8 cellular contexts compared by ENCODE assay signal in the genomic region with DNA sequence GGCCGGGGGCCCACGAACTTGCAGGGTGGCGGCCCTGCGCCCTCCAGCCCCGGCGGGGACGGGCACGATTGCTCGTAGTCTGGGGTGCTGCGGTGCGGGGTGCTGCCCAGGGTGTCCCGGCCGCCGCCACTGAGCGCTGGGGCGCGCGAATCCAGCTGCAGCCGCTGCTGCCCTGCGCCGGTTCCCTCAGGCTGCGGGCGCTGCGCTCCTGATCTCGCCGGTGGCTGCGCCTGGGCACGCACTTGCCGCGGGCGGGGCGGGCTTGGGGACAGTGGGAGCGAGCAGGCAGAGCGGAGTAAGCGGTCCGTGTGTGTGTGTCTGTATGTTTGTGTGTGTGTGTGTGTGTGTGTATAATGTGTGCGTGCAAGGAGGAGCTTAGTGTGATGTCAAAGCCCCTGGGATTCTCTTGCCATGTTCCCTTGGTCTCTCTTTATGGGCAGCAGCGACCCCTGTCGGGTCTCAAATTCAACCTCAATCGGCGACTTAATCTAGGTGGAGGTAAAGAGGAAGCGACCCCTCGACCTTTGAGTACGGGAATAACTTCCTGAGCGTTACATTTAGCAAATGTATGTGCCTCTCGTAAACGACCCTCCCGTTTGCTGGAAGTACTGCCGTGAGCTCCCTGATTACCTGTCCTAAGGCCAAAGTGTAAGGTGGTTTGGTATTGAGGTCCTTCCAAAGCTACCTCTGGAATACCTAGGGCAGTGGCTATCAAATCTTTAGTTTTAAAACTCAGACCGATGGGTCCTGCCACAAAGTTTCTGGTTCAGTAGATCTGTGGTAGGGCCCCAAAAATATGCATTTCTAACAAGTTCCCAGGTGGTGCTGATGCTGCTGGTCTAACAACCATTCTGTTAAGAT. TPM values are rescaled to one million over a fixed set of nuclear protein-coding genes. Genes with fewer than 3 reads are reported as not detected.
A peak's percentile ranks its signal among the peaks of the same experiment; 100 is the strongest.
DNase-seq lines count a peak whose midpoint lies in the region; ATAC-seq, FAIRE-seq and TF ChIP-seq lines count a peak whose summit lies in the region.

A gene (minus strand): TSS at position 324 of the 861 bp plus-strand sequence.

- H3K23ac ChIP-seq in H1 (ENCODE audit: insufficient read length), result no peak within 1 kb of the TSS

- H2BK120ac ChIP-seq in H1 (replicated peaks; ENCODE audit: low read depth, low read length), result no peak within 1 kb of the TSS

- H3K4me1 ChIP-seq in H1 (replicated peaks in 1 of 4; ENCODE audit: control insufficient read depth in 3 of 4, insufficient read depth in 4 of 4, low read length in 3 of 4), result peaks cover 0 to 7% (median 4%) of the 10 kb centered on the region in 4 experiments; a peak in 4 of 7 replicates

- 0 out of 3 replicates have a peak, but pooled peaks of 1 of the 2 experiments have one; percentile 57 for TF ChIP-seq EP300 in H1 (IDR thresholded peaks at IDR 0.05; ENCODE audit: borderline replicate concordance in 1 of 2, low read depth in 2 of 2, low read length in 2 of 2)

- no peaks in the 10 kb centered on the region for H3K79me1 ChIP-seq in H1 (ENCODE audit: low read depth, low read length)

- no peaks in the 10 kb centered on the region for H3K9me3 ChIP-seq in H1 (ENCODE audit: insufficient read depth in 2 of 2, low read depth in 1 of 2, low read length in 1 of 2)

- no peak within 1 kb of the TSS for H2AK5ac ChIP-seq in H1 (ENCODE audit: low read depth, low read length)

- no peak within 1 kb of the TSS for H4K5ac ChIP-seq in H1 (ENCODE audit: insufficient read length, low read depth, low read length)

- no peak within 1 kb of the TSS for H2BK20ac ChIP-seq in H1 (ENCODE audit: low read length)

- H3K9me3 Mint-ChIP-seq in WTC11, result no peaks in the 10 kb centered on the region

- H3K79me2 ChIP-seq in H1 (ENCODE audit: control insufficient read depth in 1 of 2, insufficient read depth in 2 of 2, low read length in 2 of 2), result no peaks in the 10 kb centered on the region

- no peak within 1 kb of the TSS; the same call in 1 of the 2 replicates for H2BK5ac ChIP-seq in H1 (ENCODE audit: low read depth, low read length)

- no peak within 1 kb of the TSS for H3K4ac ChIP-seq in H1 (replicated peaks; ENCODE audit: insufficient read length, low read depth, low read length)

- TF ChIP-seq RAD21 in H1 (IDR thresholded peaks at IDR 0.05 in 1 of 2, conservative IDR thresholded peaks at IDR 0.05 in 1 of 2; ENCODE audit: low read depth in 2 of 2, low read length in 2 of 2), result peak; percentile 82 to 83

- H3K27me3 ChIP-seq in H1 (replicated peaks in 1 of 4; ENCODE audit: control insufficient read depth in 3 of 4, extremely low read depth in 1 of 4, insufficient read depth in 3 of 4, low read length in 3 of 4), result peaks cover 0 to 16% (median 13%) of the 10 kb centered on the region in 4 experiments; a peak in 5 of 7 replicates

- H3K4me3 ChIP-seq in H1 (ENCODE audit: extremely low read depth in 1 of 4, insufficient read depth in 2 of 4, low read depth in 3 of 4, low read length in 4 of 4) (peak within 1 kb of the TSS; percentile 78 to 87 (median 83)), lower leg skin (ENCODE audit: low read depth, poor library complexity, severe bottlenecking) (peak within 1 kb of the TSS; percentile 51)

- H4K91ac ChIP-seq in H1 (replicated peaks; ENCODE audit: insufficient read length, low read length), result peak within 1 kb of the TSS; percentile 76

- H3K27ac ChIP-seq in H1 (ENCODE audit: low read depth, low read length), result no peak within 1 kb of the TSS

- H2BK15ac ChIP-seq in H1 (ENCODE audit: low read length), result no peak within 1 kb of the TSS

- peak within 1 kb of the TSS; percentile 95 for H2BK12ac ChIP-seq in H1 (ENCODE audit: low read depth, low read length)

- DNase-seq in GM12892 (ENCODE audit: insufficient read length) (peak; percentile 35), NCI-H2029 treated with DMSO at 0.1 percent for 48 hours (lab: John Stamatoyannopoulos, UW) (peak; percentile 53), WTC11 (ENCODE audit: low spot score) (peak; percentile 78), H1 (ENCODE audit: low read depth in 1 of 2, low spot score in 2 of 2) (peak; percentile 73 to 84), lower leg skin (ENCODE audit: low spot score in 2 of 2) (peak; percentile 58 to 87)
- peak; percentile 39 for DNase-seq in stimulated activated CD4-positive, alpha-beta T cell treated with anti-CD3 and anti-CD28 coated beads, Interleukin-4, amount 100 ng/mL, for 24 hours

- peak within 1 kb of the TSS; percentile 58; the same call in 1 of the 2 replicates for H3K27ac Mint-ChIP-seq in WTC11

- peaks cover 26% of the 10 kb centered on the region for H3K27me3 Mint-ChIP-seq in WTC11 (ENCODE audit: low read depth)

- CTCF ChIA-PET in WTC11 (lab: Charles Lee), result interaction anchor here (0.8 to 4.6 kb wide), 23 partner anchors 11 to 538 kb away, joined by 3 to 32 read pairs (median 5); a partner anchor contains a TSS
- CTCF ChIA-PET in H1 (lab: Charles Lee; ENCODE audit: partially characterized antibody), result interaction anchor here (0.8 to 5.3 kb wide), 36 partner anchors 10 to 450 kb away, joined by 3 to 39 read pairs (median 4); no protein-coding TSS in a partner anchor

- H4K8ac ChIP-seq in H1 (ENCODE audit: extremely low read depth, insufficient read depth, low read length), result peak within 1 kb of the TSS; percentile 99

- FAIRE-seq in A204.1 (lab: Jason Lieb, UNC), result peak; percentile 73
- peak; percentile 51 for FAIRE-seq in GM12892 (lab: Jason Lieb, UNC)
- peak; percentile 95 for FAIRE-seq in H1 (lab: Jason Lieb, UNC)

- H3K36me3 Mint-ChIP-seq in WTC11, result no peaks in the 10 kb centered on the region

- WGBS in H1 (ENCODE audit: extremely low coverage in 1 of 2, insufficient coverage in 1 of 2, insufficient read length in 1 of 2, insufficient replicate concordance in 2 of 2, low coverage in 1 of 2, low lambda C conversion rate in 2 of 2, missing lambda C conversion rate in 1 of 2), 2 experiments, result 7% methylated on average over 28 of the region's 50 CpGs; no CpG with 5 or more reads in 1 of the 2 experiments
- WGBS in lower leg skin, 2 donors, result 1 to 3% methylated on average over 21 to 41 of the region's 50 CpGs

- H3K9ac ChIP-seq in H1 (replicated peaks in 1 of 4; ENCODE audit: extremely low read depth in 1 of 4, low read depth in 3 of 4, low read length in 3 of 4), result peak within 1 kb of the TSS; percentile 82 to 91 (median 88)

- ATAC-seq in HG02981 (IDR thresholded peaks at IDR 0.05; ENCODE audit: unreplicated experiment) (peak; percentile 57), WTC11 (peak; percentile 69)

- H3K23me2 ChIP-seq in H1 (ENCODE audit: low read depth, low read length), result peaks cover 10% of the 10 kb centered on the region

- intact Hi-C loops in lower leg skin (cut with DNase I; ENCODE audit: low total_unique reads), result no loop called here

- peak; percentile 48; the same call in 1 of the 2 replicates for TF ChIP-seq CTCF in WTC11 (IDR thresholded peaks at IDR 0.05)
- peak; percentile 54 to 82 (median 73) for TF ChIP-seq CTCF in H1 (IDR thresholded peaks at IDR 0.05; ENCODE audit: control extremely low read depth in 1 of 3, insufficient read depth in 1 of 3, low read depth in 1 of 3, low read length in 3 of 3)
- TF ChIP-seq CTCF in lower leg skin (IDR thresholded peaks at IDR 0.05), result no peak

- H3K56ac ChIP-seq in H1 (replicated peaks; ENCODE audit: insufficient read length, low read depth, low read length), result peak within 1 kb of the TSS; percentile 43

- peaks cover 28% of the 10 kb centered on the region for H3K4me1 Mint-ChIP-seq in WTC11

- H3K4me2 ChIP-seq in H1 (ENCODE audit: insufficient read depth in 1 of 2, low read depth in 2 of 2, low read length in 2 of 2), result peak within 1 kb of the TSS; percentile 80 to 95

- no peaks in the 10 kb centered on the region for H3K36me3 ChIP-seq in H1 (ENCODE audit: control insufficient read depth in 2 of 4, insufficient read depth in 4 of 4, low read length in 3 of 4)

- H4K20me1 ChIP-seq in H1 (replicated peaks in 1 of 2; ENCODE audit: control insufficient read depth in 1 of 2, insufficient read depth in 2 of 2, low read length in 2 of 2), result peaks cover 0 to 2% of the 10 kb centered on the region in 2 experiments

- H3K14ac ChIP-seq in H1 (ENCODE audit: insufficient read length), result no peak within 1 kb of the TSS

- POLR2A ChIA-PET in WTC11 (lab: Charles Lee) (interaction anchor here (0.7 to 0.9 kb wide), 2 partner anchors 264 to 271 kb away, joined by 3 read pairs; no protein-coding TSS in a partner anchor), H1 (lab: Charles Lee; ENCODE audit: partially characterized antibody) (interaction anchor here (0.6 to 1.6 kb wide), 3 partner anchors 165 to 759 kb away, joined by 3 to 4 read pairs (median 3); a partner anchor contains a TSS)

- peak within 1 kb of the TSS; percentile 53; the same call in 1 of the 2 replicates for H3K18ac ChIP-seq in H1 (ENCODE audit: extremely low read depth, low read length)

- TF ChIP-seq POLR2A in GM12892 (IDR thresholded peaks at IDR 0.05; ENCODE audit: low read depth, low read length) (no peak), H1 (IDR thresholded peaks at IDR 0.05; ENCODE audit: control extremely low read depth in 1 of 2, low read depth in 2 of 2, low read length in 2 of 2) (peak in 1 of 2 experiments; percentile 71; a peak in 1 of 3 replicates), lower leg skin (IDR thresholded peaks at IDR 0.05) (no peak)

- H3K4me3 Mint-ChIP-seq in WTC11, result peak within 1 kb of the TSS; percentile 83

- peak within 1 kb of the TSS; percentile 96 for H2AFZ ChIP-seq in H1 (ENCODE audit: low read length)

TF ChIP-seq in H1, 55 proteins besides CTCF, POLR2A, EP300 and RAD21 (continues in another document):
- TF ChIP-seq KDM4A (IDR thresholded peaks at IDR 0.05; ENCODE audit: low read depth, low read length, severe bottlenecking) (no peak), CREB1 (IDR thresholded peaks at IDR 0.05) (peak; percentile 56; the same call in 1 of the 2 replicates)
- TF ChIP-seq, protein P1, sequence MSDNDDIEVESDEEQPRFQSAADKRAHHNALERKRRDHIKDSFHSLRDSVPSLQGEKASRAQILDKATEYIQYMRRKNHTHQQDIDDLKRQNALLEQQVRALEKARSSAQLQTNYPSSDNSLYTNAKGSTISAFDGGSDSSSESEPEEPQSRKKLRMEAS (IDR thresholded peaks at IDR 0.05), result peak; percentile 46; the same call in 1 of the 2 replicates

RNA-seq across cellular contexts. Expression of the gene that starts here (rescaled TPM):
- polyA plus RNA-seq in GM12892 (2012; ENCODE audit: missing spikeins), result not detected
- total RNA-seq in WTC11 (2021), result 5.9 to 7.4 TPM (median 7.0 TPM) in 3 replicates
- total RNA-seq in H1 (2021; fragmentation: NEBNext Ultra II Directional; extraction: Animal tissue kit (Norgen Biotek cat#: 25700)), result 4.8 and 6.3 TPM in 2 replicates
- 3.4 and 4.3 TPM in 2 replicates for polyA plus RNA-seq in H1 (2011; rRNA removed)
- polyA plus RNA-seq in H1 (2011; cell fraction: cytosol; rRNA removed), result 3.1 TPM
- polyA plus RNA-seq in H1 (2011; cell fraction: nucleus; rRNA removed), result 7.0 TPM
- polyA plus RNA-seq in H1 (2012, experiment 1 of 2), result 2.6 to 4.4 TPM (median 3.0 TPM) in 4 replicates
- 0.24 TPM for polyA plus RNA-seq in H1 (2012, experiment 2 of 2)
- 2.7 TPM for polyA plus RNA-seq in H1 (2013, experiment 1 of 2)
- polyA plus RNA-seq in H1 (2013, experiment 2 of 2), result 2.6 TPM
- 13.1 and 17.7 TPM in 2 replicates for polyA minus RNA-seq in H1 (2011; rRNA and poly(A)+ RNA removed)
- polyA minus RNA-seq in H1 (2011; cell fraction: cytosol; rRNA and poly(A)+ RNA removed), result 5.7 TPM
- 18.4 TPM for polyA minus RNA-seq in H1 (2011; cell fraction: nucleus; rRNA and poly(A)+ RNA removed)
- total RNA-seq in lower leg skin, result 1 to 10 TPM in 2 of 4 donors, under 1 TPM in 2; 0.65 to 4.8 (median 1.7) TPM

Comparison
In these comparisons a context has a peak if more than half of its experiments do, and no peak if none do; other contexts are left out.
1. CTCF ChIP-seq: peak in WTC11 (single experiment) and H1 (3 of 3); none in lower leg skin (0 of 3).
2. Peak in every context shown above with its lines, with median percentiles within 50 percentile points of each other: DNase-seq.